In the genomic region with DNA sequence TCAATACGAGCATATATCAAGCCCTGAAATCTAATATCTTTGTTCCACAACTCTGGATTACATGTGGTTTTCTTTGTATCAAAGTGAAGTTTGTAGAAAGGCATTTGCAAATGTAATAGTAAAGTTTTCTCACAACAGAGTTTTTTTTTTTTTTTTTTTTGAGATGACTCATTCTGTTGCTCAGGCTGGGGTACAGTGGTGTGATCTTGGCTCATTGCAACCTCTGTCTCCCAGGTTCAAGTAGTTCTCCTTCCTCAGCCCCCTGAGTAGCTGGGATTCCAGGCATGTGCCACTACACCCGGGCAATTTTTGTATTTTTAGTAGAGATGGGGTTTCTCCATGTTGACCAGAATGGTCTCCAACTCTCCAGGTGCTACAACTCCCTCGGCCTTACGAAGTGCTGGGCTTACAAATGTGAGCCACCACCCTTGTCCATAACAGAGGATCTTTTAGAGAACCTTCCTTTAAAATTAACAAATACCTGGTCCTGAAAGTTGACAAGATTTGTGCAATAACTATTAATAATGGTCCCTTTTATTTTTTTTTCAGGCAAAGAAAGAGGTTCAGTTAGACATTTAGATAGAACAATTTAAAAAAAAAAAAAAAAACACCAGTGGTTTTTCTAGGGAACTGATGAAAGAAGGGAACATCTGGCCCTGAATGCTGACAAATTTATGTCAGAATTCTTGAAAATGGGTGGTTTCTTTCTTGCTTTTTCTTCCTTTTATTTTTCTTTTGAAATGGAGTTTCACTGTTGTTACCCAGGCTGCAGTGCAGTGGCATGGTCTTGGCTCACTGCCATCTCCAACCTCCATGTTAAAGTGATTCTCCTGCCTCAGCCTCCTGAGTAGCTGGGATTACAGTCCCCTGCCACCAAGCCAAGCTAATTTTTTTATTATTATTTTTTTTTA, we compare ENCODE assay signal across 19 cellular contexts.
A peak's percentile ranks its signal among the peaks of the same experiment; 100 is the strongest.
DNase-seq lines count a peak whose midpoint lies in the region; ATAC-seq lines count a peak whose summit lies in the region.
"Had no signal": no experiment of that assay in that cellular context is flagged by ENCODE, and none has a peak within 500 bp of the region (broad histone marks: within the 10 kb centered on the region; RNA-seq: fewer than 3 reads in every experiment).

No MANE protein-coding gene starts in this region.

- peak overlapping the region in 1 of 2 donors; percentile 67 for H3K4me3 Mint-ChIP-seq in activated T-cell treated with anti-CD3 and anti-CD28 coated beads, Interleukin-2, amount 50 U/mL, for 72 hours
- peak overlapping the region; percentile 28 for H3K4me3 Mint-ChIP-seq in activated CD8-positive, alpha-beta T cell treated with anti-CD3 and anti-CD28 coated beads, Interleukin-2, amount 10 ng/mL, durations not matched to agents 7 days and 5 days
- H3K4me3 Mint-ChIP-seq in naive thymus-derived CD8-positive, alpha-beta T cell = peak overlapping the region in 4 of 10 donors; percentile 41 to 79 (median 58)
- H3K4me3 Mint-ChIP-seq: type B pancreatic cell had no signal

- no peaks in the 10 kb centered on the region for H3K36me3 ChIP-seq in KOPT-K1 (ENCODE audit: insufficient read depth, low read length)

- no peaks in the 10 kb centered on the region for H3K9me3 ChIP-seq in KOPT-K1 (ENCODE audit: insufficient read depth, low read length, poor library complexity, severe bottlenecking)

- H3K27ac Mint-ChIP-seq in activated T-cell treated with anti-CD3 and anti-CD28 coated beads, Interleukin-2, amount 50 U/mL, for 72 hours = peak overlapping the region; percentile 54
- H3K27ac Mint-ChIP-seq in activated CD8-positive, alpha-beta T cell treated with anti-CD3 and anti-CD28 coated beads, Interleukin-2, amount 10 ng/mL, durations not matched to agents 7 days and 5 days = peak overlapping the region; percentile 90
- peak overlapping the region in 4 of 10 donors; percentile 72 to 88 (median 81) for H3K27ac Mint-ChIP-seq in naive thymus-derived CD8-positive, alpha-beta T cell
- H3K27ac Mint-ChIP-seq: type B pancreatic cell had no signal

- peak in 1 of 2 donors; percentile 26 for DNase-seq in activated T-cell treated with anti-CD3 and anti-CD28 coated beads, Interleukin-2, amount 50 U/mL, for 72 hours
- DNase-seq in activated T-cell treated with anti-CD3 and anti-CD28 coated beads, Interleukin-2, amount 50 U/mL, for 48 hours = no peak
- DNase-seq in activated CD8-positive, alpha-beta T cell treated with anti-CD3 and anti-CD28 coated beads, Interleukin-2, amount 10 ng/mL, durations not matched to agents 7 days and 5 days = peak; percentile 27
- no peak for DNase-seq in naive thymus-derived CD8-positive, alpha-beta T cell
- DNase-seq in DMS 273 treated with DMSO at 0.1 percent for 48 hours (lab: John Stamatoyannopoulos, UW) = no peak
- no peak for DNase-seq in activated gamma-delta T cell treated with Interleukin-2 at 50 U/mL for 16 hours
- DNase-seq: aorta; central memory CD4-positive, alpha-beta T cell; dorsolateral prefrontal cortex; mesenchymal stem cell; NCI-H1092; NCI-H2029; NCI-H226; Right ventricle myocardium superior; small intestine had no signal

- H3K4me1 Mint-ChIP-seq in activated T-cell treated with anti-CD3 and anti-CD28 coated beads, Interleukin-2, amount 50 U/mL, for 72 hours (ENCODE audit: low read depth) = no peaks in the 10 kb centered on the region
- H3K4me1 Mint-ChIP-seq in activated CD8-positive, alpha-beta T cell treated with anti-CD3 and anti-CD28 coated beads, Interleukin-2, amount 10 ng/mL, durations not matched to agents 7 days and 5 days (ENCODE audit: low read depth) = peaks cover 38% of the 10 kb centered on the region
- peaks cover 10 to 35% (median 16%) of the 10 kb centered on the region in 4 donors for H3K4me1 Mint-ChIP-seq in naive thymus-derived CD8-positive, alpha-beta T cell

- H3K9me3 Mint-ChIP-seq in activated T-cell treated with anti-CD3 and anti-CD28 coated beads, Interleukin-2, amount 50 U/mL, for 72 hours = no peaks in the 10 kb centered on the region
- no peaks in the 10 kb centered on the region for H3K9me3 Mint-ChIP-seq in activated CD8-positive, alpha-beta T cell treated with anti-CD3 and anti-CD28 coated beads, Interleukin-2, amount 10 ng/mL, durations not matched to agents 7 days and 5 days (ENCODE audit: insufficient read depth)
- no peaks in the 10 kb centered on the region for H3K9me3 Mint-ChIP-seq in naive thymus-derived CD8-positive, alpha-beta T cell
- H3K9me3 Mint-ChIP-seq: type B pancreatic cell had no signal

- no peaks in the 10 kb centered on the region for H3K27me3 Mint-ChIP-seq in activated T-cell treated with anti-CD3 and anti-CD28 coated beads, Interleukin-2, amount 50 U/mL, for 72 hours (ENCODE audit: low read depth)
- no peaks in the 10 kb centered on the region for H3K27me3 Mint-ChIP-seq in activated CD8-positive, alpha-beta T cell treated with anti-CD3 and anti-CD28 coated beads, Interleukin-2, amount 10 ng/mL, durations not matched to agents 7 days and 5 days (ENCODE audit: low read depth)
- H3K27me3 Mint-ChIP-seq in naive thymus-derived CD8-positive, alpha-beta T cell = no peaks in the 10 kb centered on the region
- H3K27me3 Mint-ChIP-seq: type B pancreatic cell had no signal

- POLR2A ChIA-PET in activated CD8-positive, alpha-beta T cell treated with anti-CD3 and anti-CD28 coated beads, Interleukin-2, amount 10 ng/mL, durations not matched to agents 7 days and 5 days (lab: Charles Lee) = no interaction called here
- POLR2A ChIA-PET in naive thymus-derived CD8-positive, alpha-beta T cell (lab: Charles Lee) = interaction anchor here (0.7 to 1.8 kb wide), 2 partner anchors 12 to 195 kb away, joined by 5 to 6 read pairs; no protein-coding TSS in a partner anchor

- CTCF ChIA-PET in activated CD8-positive, alpha-beta T cell treated with anti-CD3 and anti-CD28 coated beads, Interleukin-2, amount 10 ng/mL, durations not matched to agents 7 days and 5 days (lab: Charles Lee) = no interaction called here

- peaks cover 0 to 3% of the 10 kb centered on the region in 2 donors for H3K36me3 Mint-ChIP-seq in activated T-cell treated with anti-CD3 and anti-CD28 coated beads, Interleukin-2, amount 50 U/mL, for 72 hours (ENCODE audit: insufficient read depth in 2 of 2)
- peaks cover 9% of the 10 kb centered on the region for H3K36me3 Mint-ChIP-seq in activated CD8-positive, alpha-beta T cell treated with anti-CD3 and anti-CD28 coated beads, Interleukin-2, amount 10 ng/mL, durations not matched to agents 7 days and 5 days (ENCODE audit: low read depth)
- no peaks in the 10 kb centered on the region for H3K36me3 Mint-ChIP-seq in naive thymus-derived CD8-positive, alpha-beta T cell
- H3K36me3 Mint-ChIP-seq: type B pancreatic cell had no signal

- peak overlapping the region; percentile 34 for H3K27ac ChIP-seq in KOPT-K1 (ENCODE audit: low read depth, low read length, poor library complexity, severe bottlenecking)
- H3K27ac ChIP-seq: C4-2B, dorsolateral prefrontal cortex had no signal

- ATAC-seq in activated T-cell treated with anti-CD3 and anti-CD28 coated beads, Interleukin-2, amount 50 U/mL, for 72 hours (replicated peaks in 1 of 2) = peak in 1 of 2 donors; percentile 84
- peak; percentile 58 for ATAC-seq in activated CD8-positive, alpha-beta T cell treated with anti-CD3 and anti-CD28 coated beads, Interleukin-2, amount 10 ng/mL, durations not matched to agents 7 days and 5 days
- peak; percentile 29 to 46 for ATAC-seq in naive thymus-derived CD8-positive, alpha-beta T cell
- no peak for ATAC-seq in HG03280 (IDR thresholded peaks at IDR 0.05; ENCODE audit: unreplicated experiment)
